Comparison of ENCODE assay signal across 26 cellular contexts in the genomic region with DNA sequence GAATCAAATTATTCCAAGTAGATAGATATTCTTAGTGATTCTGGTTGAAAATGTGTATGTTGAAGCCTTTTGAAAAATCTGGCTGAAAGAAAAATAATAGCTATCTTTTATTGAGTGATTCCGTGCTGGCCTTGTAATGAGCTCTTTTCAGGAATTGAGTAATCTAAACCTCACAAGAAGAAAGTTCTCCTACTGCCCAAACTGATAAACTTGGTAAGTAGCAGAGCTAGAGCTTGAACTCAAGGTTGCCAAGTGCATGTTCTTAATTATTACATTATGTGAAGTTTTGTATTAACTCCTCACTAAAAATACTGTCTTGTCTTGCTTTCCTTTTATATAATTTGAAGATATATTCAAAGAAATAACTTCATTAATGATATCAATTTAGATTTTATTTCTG. TPM values are rescaled to one million over a fixed set of nuclear protein-coding genes. Genes with fewer than 3 reads are reported as not detected.
"Had no signal": no experiment of that assay in that cellular context is flagged by ENCODE, and none has a peak within 500 bp of the region (broad histone marks: within the 10 kb centered on the region; RNA-seq: fewer than 3 reads in every experiment).

No MANE protein-coding gene starts in this region.

- ATAC-seq: esophagus mucosa; gastrocnemius medialis; left colon; natural killer cell; right lobe of liver; stimulated activated naive CD8-positive, alpha-beta T cell treated with anti-CD3 and anti-CD28 coated beads, Interleukin-15, amount 100 ng/mL, for 72 hours; upper lobe of right lung had no signal

- H3K4me1 ChIP-seq: parathyroid adenoma, right lobe of liver, suprapubic skin, upper lobe of right lung, vagina had no signal

- H3K27me3 ChIP-seq: gastrocnemius medialis, right lobe of liver, suprapubic skin, transverse colon, upper lobe of right lung, vagina had no signal

- H3K27me3 Mint-ChIP-seq: progenitor cell of endocrine pancreas; stimulated activated naive CD8-positive, alpha-beta T cell treated with anti-CD3 and anti-CD28 coated beads, Interleukin-15, amount 100 ng/mL, for 72 hours had no signal

- DNase-seq: dorsolateral prefrontal cortex; effector CD4-positive, alpha-beta T cell; gastrocnemius medialis; head of caudate nucleus; hippocampal formation; left colon; natural killer cell; occipital lobe; right lobe of liver; stimulated activated CD4-positive, alpha-beta T cell treated with anti-CD3 and anti-CD28 coated beads, Interleukin-12 subunit alpha, Interleukin-12 subunit beta, amount 100 ng/mL, for 4 hours; stimulated activated CD4-positive, alpha-beta T cell treated with anti-CD3 and anti-CD28 coated beads, Interleukin-1b, Interleukin-23, amount 100 ng/mL, for 48 hours; stimulated activated CD4-positive, alpha-beta T cell treated with anti-CD3 and anti-CD28 coated beads, Interleukin-4, amount 100 ng/mL, for 1 hour; stimulated activated CD8-positive, alpha-beta memory T cell treated with anti-CD3 and anti-CD28 coated beads, Interleukin-4, amount 100 ng/mL, for 48 hours; stimulated activated naive CD4-positive, alpha-beta T cell; stimulated activated naive CD8-positive, alpha-beta T cell treated with anti-CD3 and anti-CD28 coated beads, Interleukin-15, amount 100 ng/mL, for 72 hours; transverse colon; upper lobe of right lung had no signal

- H3K4me3 ChIP-seq: dorsolateral prefrontal cortex, gastrocnemius medialis, lung, right lobe of liver, smooth muscle cell, suprapubic skin, transverse colon, upper lobe of right lung, vagina had no signal

- H3K36me3 ChIP-seq: gastrocnemius medialis, right lobe of liver, suprapubic skin, transverse colon, upper lobe of right lung, vagina had no signal

- H3K36me3 Mint-ChIP-seq: memory B cell, natural killer cell had no signal

- H3K4me1 Mint-ChIP-seq: natural killer cell; stimulated activated naive CD8-positive, alpha-beta T cell treated with anti-CD3 and anti-CD28 coated beads, Interleukin-15, amount 100 ng/mL, for 72 hours had no signal

- H3K9me3 ChIP-seq: gastrocnemius medialis, right lobe of liver, suprapubic skin, transverse colon, upper lobe of right lung, vagina had no signal

- H3K4me3 Mint-ChIP-seq: memory B cell; natural killer cell; stimulated activated naive CD8-positive, alpha-beta T cell treated with anti-CD3 and anti-CD28 coated beads, Interleukin-15, amount 100 ng/mL, for 72 hours had no signal

- H3K27ac ChIP-seq: parathyroid adenoma, right lobe of liver, suprapubic skin, transverse colon, upper lobe of right lung, vagina had no signal

- H3K27ac Mint-ChIP-seq: memory B cell; natural killer cell; progenitor cell of endocrine pancreas; stimulated activated naive CD8-positive, alpha-beta T cell treated with anti-CD3 and anti-CD28 coated beads, Interleukin-15, amount 100 ng/mL, for 72 hours had no signal

- H3K9me3 Mint-ChIP-seq: memory B cell had no signal

RNA-seq across cellular contexts. Expression of a gene that starts 1.6 kb away (rescaled TPM):
- total RNA-seq: gastrocnemius medialis, mononuclear cell, natural killer cell, vagina had no signal
